In genomic region chr1:26541816-26542711, GRCh38 we compare ENCODE assay signal across 8 cellular contexts. TPM values are rescaled to one million over a fixed set of nuclear protein-coding genes. Genes with fewer than 3 reads are reported as not detected.
A peak's percentile ranks its signal among the peaks of the same experiment; 100 is the strongest.
DNase-seq lines count a peak whose midpoint lies in the region; ATAC-seq and TF ChIP-seq lines count a peak whose summit lies in the region.

No MANE protein-coding gene starts in this region.

- H3K4me3 ChIP-seq in SJSA1 (no peak overlapping the region), sigmoid colon (no peak overlapping the region)

- WGBS in sigmoid colon, 2 donors: 35 to 63% methylated on average over 18 of the region's 18 CpGs

- H3K36me3 ChIP-seq in SJSA1: peaks cover 3% of the 10 kb centered on the region; the same call in 1 of the 2 replicates
- H3K36me3 ChIP-seq in sigmoid colon: no peaks in the 10 kb centered on the region

- H3K27me3 ChIP-seq in SJSA1 (replicated peaks): no peaks in the 10 kb centered on the region
- no peaks in the 10 kb centered on the region for H3K27me3 ChIP-seq in sigmoid colon

- peak; percentile 44 for DNase-seq in AG09319 (ENCODE audit: extremely low read depth, low read depth)
- DNase-seq in SJSA1 (ENCODE audit: low read depth in 1 of 2, low spot score in 2 of 2): peak; percentile 29 to 62
- DNase-seq in activated naive CD4-positive, alpha-beta T cell treated with anti-CD3 and anti-CD28 coated beads, Interleukin-2, amount 50 U/mL, for 16 hours: peak; percentile 57
- peak; percentile 82 for DNase-seq in left cardiac atrium
- DNase-seq in sigmoid colon: peak; percentile 88
- DNase-seq in middle frontal gyrus (ENCODE audit: extremely low spot score, low spot score): no peak

- intact Hi-C loops in left cardiac atrium (cut with DNase I): no loop called here
- intact Hi-C loops in sigmoid colon (cut with DNase I): no loop called here

- H3K4me1 ChIP-seq in SJSA1 (replicated peaks) (peaks cover 16% of the 10 kb centered on the region), sigmoid colon (no peaks in the 10 kb centered on the region)

- TF ChIP-seq EP300 in sigmoid colon (IDR thresholded peaks at IDR 0.05): no peak

- H3K9me3 ChIP-seq in SJSA1 (replicated peaks) (no peaks in the 10 kb centered on the region), sigmoid colon (no peaks in the 10 kb centered on the region)

- TF ChIP-seq POLR2A in sigmoid colon (IDR thresholded peaks at IDR 0.05): no peak

- no peak; the same call in 1 of the 2 replicates for TF ChIP-seq CTCF in AG09319 (IDR thresholded peaks at IDR 0.05; ENCODE audit: low read depth, low read length)
- no peak for TF ChIP-seq CTCF in sigmoid colon (IDR thresholded peaks at IDR 0.05)

- H3K27ac ChIP-seq in SJSA1 (no peak overlapping the region), sigmoid colon (peak overlapping the region; percentile 47 to 68 (median 60))

- ATAC-seq in GM18909 (IDR thresholded peaks at IDR 0.05; ENCODE audit: poor library complexity, unreplicated experiment): peak; percentile 56
- ATAC-seq in HG03135 (IDR thresholded peaks at IDR 0.05; ENCODE audit: unreplicated experiment): peak; percentile 58
- ATAC-seq in left cardiac atrium: peak; percentile 81

RNA-seq across cellular contexts. Expression of gene RPS6KA1, which starts 12.5 kb away (rescaled TPM):
- 23.7 and 27.6 TPM in 2 replicates for total RNA-seq in SJSA1 (2014; rRNA removed; shearing (Covaris generic))
- total RNA-seq in left cardiac atrium: 1 to 10 TPM; 7.4 to 9.3 TPM
- total RNA-seq in sigmoid colon: 10 to 100 TPM in 1 of 4 donors, 1 to 10 TPM in 3; 2.5 to 11.5 (median 6.8) TPM
- 100 to 1,000 TPM in 1 of 3 donors, 10 to 100 TPM in 2; 91.3 to 116 (median 91.5) TPM for polyA plus RNA-seq in sigmoid colon
